1 cellular context compared by ENCODE assay signal in the genomic region with DNA sequence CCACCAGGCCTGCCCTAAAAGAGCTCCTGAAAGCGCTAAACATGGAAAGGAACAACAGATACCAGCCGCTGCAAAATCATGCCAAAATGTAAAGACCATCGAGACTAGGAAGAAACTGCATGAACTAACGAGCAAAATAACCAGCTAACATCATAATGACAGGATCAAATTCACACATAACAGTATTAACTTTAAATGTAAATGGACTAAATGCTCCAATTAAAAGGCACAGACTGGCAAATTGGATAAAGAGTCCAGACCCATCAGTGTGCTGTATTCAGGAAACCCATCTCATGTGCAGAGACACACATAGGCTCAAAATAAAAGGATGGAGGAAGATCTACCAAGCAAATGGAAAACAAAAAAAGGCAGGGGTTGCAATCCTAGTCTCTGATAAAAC. TPM values are rescaled to one million over a fixed set of nuclear protein-coding genes. Genes with fewer than 3 reads are reported as not detected.
DNase-seq lines count a peak whose midpoint lies in the region; ATAC-seq, FAIRE-seq and TF ChIP-seq lines count a peak whose summit lies in the region.
"Not testable (repeated sequence)": the region's sequence is repeated elsewhere in the genome, so short reads cannot be mapped to it uniquely, and the experiment has no call there.

No MANE protein-coding gene starts in this region.

- H3K27ac ChIP-seq in K562 (ENCODE audit: extremely low read depth, low read depth, low read length): not testable (repeated sequence)

- H3K79me2 ChIP-seq in K562 (ENCODE audit: control insufficient read depth, insufficient read depth, low read length): not testable (repeated sequence)

- H3K4me2 ChIP-seq in K562 (ENCODE audit: insufficient read depth, low read length): not testable (repeated sequence)

- H3K4me1 ChIP-seq in K562 (replicated peaks in 1 of 2; ENCODE audit: control insufficient read depth in 2 of 2, insufficient read depth in 2 of 2, low read length in 2 of 2): not testable (repeated sequence)

- not testable (repeated sequence) for DNase-seq in K562 (ENCODE audit: extremely low read depth in 1 of 4, low spot score in 3 of 4)

- not testable (repeated sequence) for H3K36me3 ChIP-seq in K562 (ENCODE audit: control insufficient read depth, insufficient read depth, low read length)

- H3K9ac ChIP-seq in K562 (ENCODE audit: insufficient read depth in 1 of 2, low read depth in 2 of 2, low read length in 2 of 2): not testable (repeated sequence)

- TF ChIP-seq RAD21 in K562 (CRISPR knock-in tag; conservative IDR thresholded peaks at IDR 0.05 in 1 of 2, IDR thresholded peaks at IDR 0.05 in 1 of 2): not testable (repeated sequence)

- WGBS in K562 (ENCODE audit: insufficient coverage, low coverage, missing lambda C conversion rate): 81% methylated on average over 4 of the region's 4 CpGs

- not testable (repeated sequence) for H3K9me1 ChIP-seq in K562 (ENCODE audit: control insufficient read depth, insufficient read depth, low read length)

- intact Hi-C loops in K562 (cut with micrococcal nuclease): not testable (repeated sequence)

- not testable (repeated sequence) for H2AFZ ChIP-seq in K562 (ENCODE audit: low read depth, low read length)

- in situ Hi-C loops in K562 (cut with MboI): not testable (repeated sequence)

- POLR2A ChIA-PET in K562 (lab: Yijun Ruan, JAX): not testable (repeated sequence)

- H4K20me1 ChIP-seq in K562 (replicated peaks; ENCODE audit: control insufficient read depth, insufficient read depth, low read length): not testable (repeated sequence)

- not testable (repeated sequence) for FAIRE-seq in K562 (lab: Jason Lieb, UNC)

- not testable (repeated sequence) for ATAC-seq in K562

- H3K9me3 ChIP-seq in K562 (replicated peaks; ENCODE audit: control insufficient read depth, insufficient read depth, low read depth, low read length): not testable (repeated sequence)

- not testable (repeated sequence) for TF ChIP-seq CTCF in K562 (IDR thresholded peaks at IDR 0.05 in 2 of 3, conservative IDR thresholded peaks at IDR 0.05 in 1 of 3; ENCODE audit: insufficient read depth in 2 of 3, low read depth in 1 of 3, low read length in 3 of 3)

- H3K4me3 ChIP-seq in K562: not testable (repeated sequence)

- CTCF ChIA-PET in K562 (lab: Yijun Ruan, JAX; ENCODE audit: low intra/inter-chr PET ratio): not testable (repeated sequence)

- BruUV-seq in K562 (replicated peaks; lab: Mats Ljungman, UMichigan): not testable (repeated sequence)

- TF ChIP-seq EP300 in K562 (IDR thresholded peaks at IDR 0.05; ENCODE audit: low read length): not testable (repeated sequence)

- not testable (repeated sequence) for H3K27me3 ChIP-seq in K562 (ENCODE audit: control insufficient read depth in 2 of 2, insufficient read depth in 2 of 2, low read length in 2 of 2)

- TF ChIP-seq POLR2A in K562 (conservative IDR thresholded peaks at IDR 0.05): not testable (repeated sequence)

TF ChIP-seq in K562, 482 proteins besides CTCF, POLR2A, EP300 and RAD21:
- peak; percentile 60; the same call in 1 of the 2 replicates for TF ChIP-seq ZNF354B (CRISPR knock-in tag; IDR thresholded peaks at IDR 0.05)
- TF ChIP-seq ZNF507 (tag; conservative IDR thresholded peaks at IDR 0.05): peak; percentile 89

RNA-seq across cellular contexts. Expression of gene ZDHHC13, which starts 19.9 kb away (rescaled TPM):
- total RNA-seq in K562 (2011; cell fraction: chromatin; rRNA removed; ENCODE audit: low replicate concordance): 19.0 and 53.8 TPM in 2 replicates
- total RNA-seq in K562 (2011; cell fraction: nucleolus; rRNA removed): 12.2 and 14.1 TPM in 2 replicates
- 26.5 and 38.6 TPM in 2 replicates for total RNA-seq in K562 (2011; cell fraction: nucleoplasm; rRNA removed)
- 7.0 and 8.5 TPM in 2 replicates for total RNA-seq in K562 (2014; rRNA removed)
- 13.9 and 14.6 TPM in 2 replicates for total RNA-seq in K562 (2014; rRNA removed; fragmentation: Illumina TruSeq; extraction: Trizol)
- 10.8 and 11.0 TPM in 2 replicates for total RNA-seq in K562 (2015; rRNA removed; fragmentation: Illumina TruSeq; extraction: Trizol)
- 8.7 and 9.5 TPM in 2 replicates for total RNA-seq in K562 (2021)
- 14.0 and 18.6 TPM in 2 replicates for polyA plus RNA-seq in K562 (2011; rRNA removed)
- 5.7 and 9.8 TPM in 2 replicates for polyA plus RNA-seq in K562 (2011; cell fraction: cytosol; rRNA removed)
- 16.0 and 21.6 TPM in 2 replicates for polyA plus RNA-seq in K562 (2011; cell fraction: nucleus; rRNA removed)
- polyA plus RNA-seq in K562 (2012): 7.1 and 10.2 TPM in 2 replicates
- polyA plus RNA-seq in K562 (2014; fragmentation: Illumina TruSeq; extraction: Trizol): 10.1 and 12.0 TPM in 2 replicates
- 1 to 10 TPM; 4.7 to 4.9 TPM for polyA plus RNA-seq in K562 (2014; fragmentation: Nextera tagmentation; extraction: Ambion mirVana)
- polyA plus RNA-seq in K562 (2014; rRNA removed): 10.0 and 11.2 TPM in 2 replicates
- 21.5 and 21.9 TPM in 2 replicates for polyA minus RNA-seq in K562 (2011; rRNA and poly(A)+ RNA removed)
- 5.5 and 7.7 TPM in 2 replicates for polyA minus RNA-seq in K562 (2011; cell fraction: cytosol; rRNA and poly(A)+ RNA removed)
- polyA minus RNA-seq in K562 (2011; cell fraction: nucleus; rRNA and poly(A)+ RNA removed): 13.6 and 22.9 TPM in 2 replicates
